In genomic region chr19:30320466-30320865, GRCh38 we compare ENCODE assay signal across 18 cellular contexts. TPM values are rescaled to one million over a fixed set of nuclear protein-coding genes. Genes with fewer than 3 reads are reported as not detected.
DNase-seq lines count a peak whose midpoint lies in the region; ATAC-seq and TF ChIP-seq lines count a peak whose summit lies in the region.
"Had no signal": no experiment of that assay in that cellular context is flagged by ENCODE, and none has a peak within 500 bp of the region (broad histone marks: within the 10 kb centered on the region; RNA-seq: fewer than 3 reads in every experiment).

No MANE protein-coding gene starts in this region.

- H3K4me1 Mint-ChIP-seq in endodermal cell (no peaks in the 10 kb centered on the region), mesothelial cell of epicardium (no peaks in the 10 kb centered on the region), MCF 10A (ENCODE audit: insufficient read depth, unreplicated experiment) (no peaks in the 10 kb centered on the region)
- H3K4me1 Mint-ChIP-seq: CD4-positive, alpha-beta memory T cell had no signal

- peaks cover 67% of the 10 kb centered on the region for H3K4me1 ChIP-seq in Karpas-422 (ENCODE audit: low read length)
- H3K4me1 ChIP-seq in endodermal cell (ENCODE audit: control insufficient read depth, insufficient read depth, low read length), result no peaks in the 10 kb centered on the region
- H3K4me1 ChIP-seq in stomach, result no peaks in the 10 kb centered on the region
- H3K4me1 ChIP-seq: A549 had no signal

- ATAC-seq in omental fat pad (ENCODE audit: low FRiP score), result no peak
- ATAC-seq: A549 had no signal

- H3K27ac Mint-ChIP-seq in endodermal cell (no peak overlapping the region), mesothelial cell of epicardium (peak overlapping the region; percentile 64), MCF 10A (ENCODE audit: low read depth, unreplicated experiment) (no peak overlapping the region)
- H3K27ac Mint-ChIP-seq: CD4-positive, alpha-beta memory T cell had no signal

- DNase-seq in Karpas-422, result no peak
- DNase-seq in endodermal cell, result peak; percentile 10
- no peak for DNase-seq in mesothelial cell of epicardium (ENCODE audit: low spot score in 2 of 2, unreplicated experiment in 2 of 2)
- peak; percentile 8 for DNase-seq in stomach
- DNase-seq in MCF 10A (ENCODE audit: unreplicated experiment), result no peak
- no peak for DNase-seq in omental fat pad (ENCODE audit: low spot score)
- no peak for DNase-seq in GM03348 (ENCODE audit: low spot score)
- DNase-seq: AML-193; CD4-positive, alpha-beta memory T cell; DMS153; DMS79; GDM1; GOT3; H9 had no signal

- H3K9me2 ChIP-seq in Karpas-422 (replicated peaks; ENCODE audit: insufficient read depth, low read length), result no peaks in the 10 kb centered on the region

- 89 to 91% methylated on average over 10 to 15 of the region's 15 CpGs for WGBS in endodermal cell (ENCODE audit: insufficient coverage in 1 of 2, insufficient read length in 1 of 2), 2 experiments
- 63 to 72% (median 64%) methylated on average over 15 of the region's 15 CpGs for WGBS in stomach, 5 donors

- no peaks in the 10 kb centered on the region for H4K20me1 ChIP-seq in Karpas-422 (ENCODE audit: insufficient read depth, low read depth, low read length)

- BruUV-seq in MCF 10A (replicated peaks; lab: Mats Ljungman, UMichigan), result no TSS peak

- H3K9ac ChIP-seq in Karpas-422 (ENCODE audit: low read length) (peak overlapping the region; percentile 71), endodermal cell (ENCODE audit: extremely low read depth, low read length, poor library complexity, severe bottlenecking) (no peak overlapping the region)

- no peak for TF ChIP-seq CTCF in endodermal cell (conservative IDR thresholded peaks at IDR 0.05)
- no peak for TF ChIP-seq CTCF in mesothelial cell of epicardium (IDR thresholded peaks at IDR 0.05; ENCODE audit: unreplicated experiment)
- TF ChIP-seq CTCF in stomach (IDR thresholded peaks at IDR 0.05), result no peak
- TF ChIP-seq CTCF in MCF 10A (IDR thresholded peaks at IDR 0.05; ENCODE audit: unreplicated experiment), result no peak
- no peak for TF ChIP-seq CTCF in omental fat pad (IDR thresholded peaks at IDR 0.05)

- H3K4me3 ChIP-seq in Karpas-422 (ENCODE audit: low read length), result peak overlapping the region; percentile 17
- H3K4me3 ChIP-seq in endodermal cell (ENCODE audit: low read length), result no peak overlapping the region
- H3K4me3 ChIP-seq in stomach, result no peak overlapping the region
- H3K4me3 ChIP-seq: A549 had no signal

- peak overlapping the region; percentile 73 for H3K4me2 ChIP-seq in Karpas-422 (ENCODE audit: low read depth, low read length, poor library complexity, severe bottlenecking)
- H3K4me2 ChIP-seq: A549 had no signal

- CTCF ChIA-PET in MCF 10A (lab: Yijun Ruan, JAX), result no interaction called here

- TF ChIP-seq EP300 in stomach (IDR thresholded peaks at IDR 0.05), result no peak

- H3K36me3 ChIP-seq in Karpas-422 (ENCODE audit: insufficient read depth, low read length) (peaks cover 6% of the 10 kb centered on the region; the same call in 1 of the 2 replicates), endodermal cell (ENCODE audit: control insufficient read depth, insufficient read depth, low read length) (no peaks in the 10 kb centered on the region), stomach (no peaks in the 10 kb centered on the region)

- no peak for TF ChIP-seq POLR2A in stomach (IDR thresholded peaks at IDR 0.05)

- H3K4me3 Mint-ChIP-seq in endodermal cell (no peak overlapping the region), mesothelial cell of epicardium (no peak overlapping the region), MCF 10A (ENCODE audit: unreplicated experiment) (no peak overlapping the region)
- H3K4me3 Mint-ChIP-seq: CD4-positive, alpha-beta memory T cell; H9 had no signal

- intact Hi-C loops in stomach (cut with DNase I; ENCODE audit: low total_unique reads) (no loop called here), MCF 10A (cut with micrococcal nuclease) (no loop called here)

- no peaks in the 10 kb centered on the region for H3K27me3 ChIP-seq in Karpas-422 (ENCODE audit: low read length)
- H3K27me3 ChIP-seq in endodermal cell (ENCODE audit: control insufficient read depth, insufficient read depth, low read length, poor library complexity, severe bottlenecking), result no peaks in the 10 kb centered on the region
- peaks cover 0 to 11% (median 0%) of the 10 kb centered on the region in 3 donors for H3K27me3 ChIP-seq in stomach

- POLR2A ChIA-PET in MCF 10A (lab: Yijun Ruan, JAX), result no interaction called here

- peak overlapping the region; percentile 99 for H3K27ac ChIP-seq in Karpas-422 (ENCODE audit: low read length)
- H3K27ac ChIP-seq in endodermal cell (ENCODE audit: low read depth, low read length), result no peak overlapping the region
- no peak overlapping the region for H3K27ac ChIP-seq in stomach
- H3K27ac ChIP-seq: 22Rv1, A549, C4-2B had no signal

- H2AFZ ChIP-seq in Karpas-422 (ENCODE audit: low read length), result peak overlapping the region; percentile 60; the same call in 1 of the 2 replicates

- H3K79me2 ChIP-seq in Karpas-422 (ENCODE audit: low read length), result no peaks in the 10 kb centered on the region

- H3K27me3 Mint-ChIP-seq in endodermal cell (ENCODE audit: insufficient read depth) (no peaks in the 10 kb centered on the region), mesothelial cell of epicardium (ENCODE audit: low read depth) (no peaks in the 10 kb centered on the region), MCF 10A (ENCODE audit: insufficient read depth, unreplicated experiment) (no peaks in the 10 kb centered on the region)

- H3K36me3 Mint-ChIP-seq in endodermal cell (ENCODE audit: low read depth), result no peaks in the 10 kb centered on the region
- H3K36me3 Mint-ChIP-seq in mesothelial cell of epicardium, result no peaks in the 10 kb centered on the region
- H3K36me3 Mint-ChIP-seq in MCF 10A (ENCODE audit: insufficient read depth, unreplicated experiment), result no peaks in the 10 kb centered on the region
- H3K36me3 Mint-ChIP-seq: CD4-positive, alpha-beta memory T cell had no signal

- H3K9me3 Mint-ChIP-seq in endodermal cell, result no peaks in the 10 kb centered on the region
- peaks cover 9% of the 10 kb centered on the region for H3K9me3 Mint-ChIP-seq in mesothelial cell of epicardium
- H3K9me3 Mint-ChIP-seq in MCF 10A (ENCODE audit: unreplicated experiment), result peaks cover 30% of the 10 kb centered on the region

- H3K9me3 ChIP-seq in Karpas-422 (ENCODE audit: low read length) (no peaks in the 10 kb centered on the region), endodermal cell (ENCODE audit: control insufficient read depth, low read length) (no peaks in the 10 kb centered on the region), stomach (peaks cover 0 to 11% (median 3%) of the 10 kb centered on the region in 4 donors)

RNA-seq across cellular contexts. Expression of gene ZNF536, which starts 51.7 kb away (rescaled TPM):
- 7.0 and 11.6 TPM in 2 replicates for total RNA-seq in Karpas-422 (2014; rRNA removed; shearing (Covaris generic); ENCODE audit: low replicate concordance)
- not detected for total RNA-seq in endodermal cell
- polyA plus RNA-seq in endodermal cell (2013, experiment 1 of 2), result 5.0 TPM
- polyA plus RNA-seq in endodermal cell (2013, experiment 2 of 2), result 4.8 TPM
- total RNA-seq in mesothelial cell of epicardium, result 8.3 to 9.2 TPM (median 8.6 TPM) in 3 replicates
- total RNA-seq in stomach, result 10 to 100 TPM in 1 of 5 donors, 1 to 10 TPM in 2, under 1 TPM in 1, not detected in 1; 0.58 to 13.4 (median 3.8) TPM
- polyA plus RNA-seq in stomach, result 1 to 10 TPM in 1 of 3 donors, under 1 TPM in 2; 0.44 to 1.1 (median 0.53) TPM
- total RNA-seq in MCF 10A (2022), result not detected in 2 replicates
- total RNA-seq in omental fat pad, result 1 to 10 TPM in 1 of 4 donors, under 1 TPM in 1, not detected in 2; 0.09 to 1.1 TPM
- total RNA-seq: H9 had no signal
- polyA plus RNA-seq: A549; BJ; CD4-positive, alpha-beta memory T cell had no signal

Comparison
In these comparisons a context has a peak if more than half of its experiments do, and no peak if none do; other contexts are left out.
1. DNase-seq: peak in endodermal cell (single experiment) and stomach (single experiment); none in Karpas-422 (single experiment), mesothelial cell of epicardium (0 of 2), MCF 10A (single experiment), omental fat pad (single experiment) and GM03348 (single experiment).